Comparison of ENCODE assay signal across 20 cellular contexts in genomic region chr9:34341659-34342266, GRCh38. TPM values are rescaled to one million over a fixed set of nuclear protein-coding genes. Genes with fewer than 3 reads are reported as not detected.
DNase-seq lines count a peak whose midpoint lies in the region; FAIRE-seq and TF ChIP-seq lines count a peak whose summit lies in the region.
"Had no signal": no experiment of that assay in that cellular context is flagged by ENCODE, and none has a peak within 500 bp of the region (broad histone marks: within the 10 kb centered on the region; RNA-seq: fewer than 3 reads in every experiment).

No MANE protein-coding gene starts in this region.

- H3K9me3 ChIP-seq in adrenal gland (replicated peaks in 1 of 3) (no peaks in the 10 kb centered on the region), muscle layer of colon (ENCODE audit: low read length) (no peaks in the 10 kb centered on the region), testis (no peaks in the 10 kb centered on the region), spleen (no peaks in the 10 kb centered on the region)

- H3K36me3 ChIP-seq in adrenal gland (replicated peaks in 1 of 2) (peaks cover 0 to 20% of the 10 kb centered on the region in 2 donors), muscle layer of colon (ENCODE audit: insufficient read depth, low read length) (peaks cover 13% of the 10 kb centered on the region), testis (ENCODE audit: low read depth, missing control alignments) (no peaks in the 10 kb centered on the region), spleen (peaks cover 2 to 90% (median 46%) of the 10 kb centered on the region in 6 donors)

- TF ChIP-seq CTCF in adrenal gland (IDR thresholded peaks at IDR 0.05) (no peak), dorsolateral prefrontal cortex (IDR thresholded peaks at IDR 0.05 in 54 of 56, conservative IDR thresholded peaks at IDR 0.05 in 2 of 56; ENCODE audit: low read depth in 1 of 56, partially characterized antibody in 56 of 56) (no peak), testis (IDR thresholded peaks at IDR 0.05) (no peak), spleen (IDR thresholded peaks at IDR 0.05 in 8 of 11, conservative IDR thresholded peaks at IDR 0.05 in 3 of 11) (no peak)

- intact Hi-C loops in adrenal gland (cut with DNase I) (no loop called here), dorsolateral prefrontal cortex (cut with DNase I) (loop anchor here in 1 of 2 donors (1.0 kb wide), 1 partner anchor 28 kb away; no protein-coding TSS in a partner anchor), testis (cut with DNase I; ENCODE audit: low total_unique reads) (no loop called here), spleen (cut with DNase I; ENCODE audit: low total_unique reads) (no loop called here)

- DNase-seq in adrenal gland (peak in 1 of 7 donors; percentile 30), dorsolateral prefrontal cortex (no peak), testis (no peak), spleen (no peak), T1000 (lab: John Stamatoyannopoulos, UW) (no peak), GM12892 (ENCODE audit: insufficient read length) (no peak)
- DNase-seq: AML-193; CD4-positive, alpha-beta T cell; DND-41; GDM1; NCI-H2107; NCI-H345; NCI-H526 treated with DMSO at 0.1 percent for 48 hours; NK-92 treated with Interleukin-12 subunit alpha and Interleukin-12 subunit beta, amount 100 ng/mL, for 24 hours; PC-3 had no signal

- no peak overlapping the region for H3K9ac ChIP-seq in muscle layer of colon (ENCODE audit: low read length)

- H3K4me1 ChIP-seq in adrenal gland (replicated peaks in 1 of 2) (peaks cover 19 to 27% of the 10 kb centered on the region in 2 donors), muscle layer of colon (ENCODE audit: insufficient read depth, low read length) (peaks cover 73% of the 10 kb centered on the region), testis (peaks cover 20% of the 10 kb centered on the region), spleen (peaks cover 0 to 9% (median 0%) of the 10 kb centered on the region in 6 donors)

- 89 to 97% (median 94%) methylated on average over 4 to 6 of the region's 6 CpGs for WGBS in adrenal gland, 4 donors
- WGBS in testis, 2 donors: 68 to 90% methylated on average over 5 to 6 of the region's 6 CpGs
- 86 to 96% (median 94%) methylated on average over 5 to 6 of the region's 6 CpGs for WGBS in spleen, 5 donors

- TF ChIP-seq POLR2A in adrenal gland (IDR thresholded peaks at IDR 0.05): no peak
- TF ChIP-seq POLR2A in testis (IDR thresholded peaks at IDR 0.05): no peak
- TF ChIP-seq POLR2A in spleen (IDR thresholded peaks at IDR 0.05): no peak
- no peak for TF ChIP-seq POLR2A in GM12892 (IDR thresholded peaks at IDR 0.05; ENCODE audit: low read depth, low read length)

- H3K27ac ChIP-seq in adrenal gland: peak overlapping the region in 4 of 5 donors; percentile 30 to 81 (median 76)
- H3K27ac ChIP-seq in dorsolateral prefrontal cortex: peak overlapping the region in 34 of 59 donors; percentile 6 to 75 (median 52)
- H3K27ac ChIP-seq in muscle layer of colon (ENCODE audit: low read depth, low read length): peak overlapping the region; percentile 94
- peak overlapping the region; percentile 39 to 79 for H3K27ac ChIP-seq in testis
- H3K27ac ChIP-seq in spleen: no peak overlapping the region
- H3K27ac ChIP-seq: HL-60 had no signal

- H3K4me3 ChIP-seq in adrenal gland (no peak overlapping the region), dorsolateral prefrontal cortex (no peak overlapping the region), muscle layer of colon (ENCODE audit: low read depth in 1 of 2, low read length in 2 of 2) (no peak overlapping the region), testis (no peak overlapping the region), spleen (no peak overlapping the region)
- H3K4me3 ChIP-seq: GM23338, K562 had no signal

- H3K27me3 ChIP-seq in adrenal gland (no peaks in the 10 kb centered on the region), dorsolateral prefrontal cortex (no peaks in the 10 kb centered on the region), muscle layer of colon (ENCODE audit: control insufficient read depth in 1 of 2, insufficient read depth in 2 of 2, low read length in 2 of 2) (no peaks in the 10 kb centered on the region), testis (no peaks in the 10 kb centered on the region), spleen (replicated peaks in 1 of 7) (no peaks in the 10 kb centered on the region)

- FAIRE-seq in GM12892 (lab: Jason Lieb, UNC): no peak
- FAIRE-seq: D721Med, K562 had no signal

RNA-seq across cellular contexts. Expression of gene NUDT2, which starts 12.4 kb away (rescaled TPM):
- 10 to 100 TPM; 11.3 to 50.7 (median 29.5) TPM for total RNA-seq in adrenal gland
- polyA plus RNA-seq in adrenal gland: 10 to 100 TPM; 29.9 to 55.0 (median 32.9) TPM
- 10 to 100 TPM in 119 of 120 experiments, 1 to 10 TPM in 1; 9.9 to 32.0 (median 20.6) TPM for total RNA-seq in dorsolateral prefrontal cortex
- total RNA-seq in testis: 10 to 100 TPM; 16.7 to 20.9 TPM
- polyA plus RNA-seq in testis (ENCODE audit: insufficient read depth, low read depth, low replicate concordance): 21.1 TPM
- 10 to 100 TPM; 10.4 to 18.0 (median 14.6) TPM for total RNA-seq in spleen
- polyA plus RNA-seq in spleen: 10 to 100 TPM; 21.0 to 32.1 (median 28.0) TPM
- 42.5 TPM for polyA plus RNA-seq in GM12892 (2012; ENCODE audit: missing spikeins)

RNA-seq across cellular contexts. Expression of gene KIF24, which starts 12.7 kb away (rescaled TPM):
- total RNA-seq in adrenal gland (1 to 10 TPM in 6 of 8 donors, under 1 TPM in 2; 0.72 to 1.7 (median 1.2) TPM), dorsolateral prefrontal cortex (1 to 10 TPM in 115 of 120 experiments, under 1 TPM in 5; 0.61 to 3.8 (median 1.6) TPM), testis (10 to 100 TPM; 18.3 to 20.0 TPM), spleen (1 to 10 TPM in 3 of 7 donors, under 1 TPM in 4; 0.52 to 1.8 (median 0.83) TPM)
- polyA plus RNA-seq in adrenal gland (1 to 10 TPM in 1 of 3 donors, under 1 TPM in 2; 0.57 to 2.6 (median 0.80) TPM), testis (ENCODE audit: insufficient read depth, low read depth, low replicate concordance) (34.7 TPM), spleen (under 1 TPM; 0.15 to 0.33 (median 0.32) TPM)
- polyA plus RNA-seq in GM12892 (2012; ENCODE audit: missing spikeins): 2.1 TPM

RNA-seq across cellular contexts. Expression of gene MYORG, which starts 34.9 kb away (rescaled TPM):
- total RNA-seq in adrenal gland (10 to 100 TPM; 12.8 to 33.8 (median 14.9) TPM), dorsolateral prefrontal cortex (10 to 100 TPM; 13.4 to 79.3 (median 30.2) TPM), testis (1 to 10 TPM; 2.8 to 4.6 TPM), spleen (1 to 10 TPM in 6 of 7 donors, under 1 TPM in 1; 0.97 to 2.2 (median 1.5) TPM)
- polyA plus RNA-seq in adrenal gland (10 to 100 TPM in 1 of 3 donors, 1 to 10 TPM in 2; 1.1 to 11.4 (median 1.9) TPM), testis (ENCODE audit: insufficient read depth, low read depth, low replicate concordance) (2.8 TPM), spleen (under 1 TPM; 0.22 to 0.48 (median 0.47) TPM)
- 0.15 TPM for polyA plus RNA-seq in GM12892 (2012; ENCODE audit: missing spikeins)

Comparison
In these comparisons a context has a peak if more than half of its experiments do, and no peak if none do; other contexts are left out.
1. H3K27ac ChIP-seq: peak in adrenal gland (4 of 5), dorsolateral prefrontal cortex (34 of 59), muscle layer of colon (single experiment) and testis (2 of 2); none in spleen (0 of 8).
2. RNA of gene KIF24, which starts 12.7 kb away (total RNA-seq): 18.3 to 20.0 TPM in testis; 0.61 to 3.8 TPM in dorsolateral prefrontal cortex, 0.72 to 1.7 TPM in adrenal gland and 0.52 to 1.8 TPM in spleen; every median in the first group is over 4 times any median in the second.